1 cellular context compared by ENCODE assay signal in the genomic region with DNA sequence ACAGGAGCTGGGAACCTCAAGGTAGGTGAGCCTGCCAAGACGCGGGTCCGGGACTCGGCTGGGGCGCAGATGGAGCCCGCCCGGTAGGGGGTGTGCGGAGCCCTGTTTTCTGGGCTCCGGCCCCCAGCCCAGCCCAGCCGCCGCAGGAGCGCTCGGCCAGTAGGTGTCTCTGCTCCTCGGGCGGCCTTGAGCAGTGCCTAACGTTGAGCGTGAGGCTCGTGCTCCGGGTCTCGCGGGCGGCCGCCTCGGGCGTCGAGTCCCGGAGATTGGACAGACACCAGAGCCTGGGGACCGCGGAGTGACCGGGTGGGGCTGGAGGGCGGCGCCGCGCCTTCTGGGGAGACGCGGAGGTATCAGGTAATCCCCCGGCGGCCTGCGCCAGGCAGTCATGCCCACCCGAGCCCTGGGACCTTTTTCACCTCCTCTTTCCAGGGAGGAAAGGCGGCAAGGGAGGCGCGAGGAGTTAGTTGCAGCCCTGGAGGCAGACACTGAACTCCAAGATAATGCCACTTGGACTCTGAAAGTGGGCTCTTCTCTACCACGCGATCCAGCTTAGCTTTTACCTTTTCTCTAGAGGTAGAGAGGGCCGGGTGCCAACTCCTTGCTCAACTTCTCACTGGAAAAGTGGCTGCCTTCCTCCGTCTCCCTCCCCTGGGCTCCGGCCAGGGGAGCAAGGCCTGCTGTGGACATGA.
TF ChIP-seq lines count a peak whose summit lies in the region.

No MANE protein-coding gene starts in this region.

TF ChIP-seq in HEK293, 187 proteins besides CTCF, POLR2A, EP300 and RAD21 (continued from another document):
- TF ChIP-seq, protein P1, sequence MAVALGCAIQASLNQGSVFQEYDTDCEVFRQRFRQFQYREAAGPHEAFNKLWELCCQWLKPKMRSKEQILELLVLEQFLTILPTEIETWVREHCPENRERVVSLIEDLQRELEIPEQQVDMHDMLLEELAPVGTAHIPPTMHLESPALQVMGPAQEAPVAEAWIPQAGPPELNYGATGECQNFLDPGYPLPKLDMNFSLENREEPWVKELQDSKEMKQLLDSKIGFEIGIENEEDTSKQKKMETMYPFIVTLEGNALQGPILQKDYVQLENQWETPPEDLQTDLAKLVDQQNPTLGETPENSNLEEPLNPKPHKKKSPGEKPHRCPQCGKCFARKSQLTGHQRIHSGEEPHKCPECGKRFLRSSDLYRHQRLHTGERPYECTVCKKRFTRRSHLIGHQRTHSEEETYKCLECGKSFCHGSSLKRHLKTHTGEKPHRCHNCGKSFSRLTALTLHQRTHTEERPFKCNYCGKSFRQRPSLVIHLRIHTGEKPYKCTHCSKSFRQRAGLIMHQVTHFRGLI (tag by site-specific recombination; IDR thresholded peaks at IDR 0.05), result peak; percentile 63; the same call in 1 of the 2 replicates
- TF ChIP-seq INSM2 (tag by site-specific recombination; IDR thresholded peaks at IDR 0.05) (no peak), ZBTB26 (tag by site-specific recombination; optimal IDR thresholded peaks at IDR 0.05) (peak; percentile 36), GLIS2 (tag by site-specific recombination; IDR thresholded peaks at IDR 0.05) (peak; percentile 28; the same call in 1 of the 2 replicates), ZNF654 (tag by site-specific recombination; IDR thresholded peaks at IDR 0.05; ENCODE audit: low read depth) (peak; percentile 33), ZNF335 (tag by site-specific recombination; conservative IDR thresholded peaks at IDR 0.05) (peak; percentile 32; the same call in 1 of the 2 replicates), ZNF354C (tag by site-specific recombination; IDR thresholded peaks at IDR 0.05; ENCODE audit: borderline replicate concordance, low read depth) (no peak)
